24 cellular contexts compared by ENCODE assay signal in the genomic region with DNA sequence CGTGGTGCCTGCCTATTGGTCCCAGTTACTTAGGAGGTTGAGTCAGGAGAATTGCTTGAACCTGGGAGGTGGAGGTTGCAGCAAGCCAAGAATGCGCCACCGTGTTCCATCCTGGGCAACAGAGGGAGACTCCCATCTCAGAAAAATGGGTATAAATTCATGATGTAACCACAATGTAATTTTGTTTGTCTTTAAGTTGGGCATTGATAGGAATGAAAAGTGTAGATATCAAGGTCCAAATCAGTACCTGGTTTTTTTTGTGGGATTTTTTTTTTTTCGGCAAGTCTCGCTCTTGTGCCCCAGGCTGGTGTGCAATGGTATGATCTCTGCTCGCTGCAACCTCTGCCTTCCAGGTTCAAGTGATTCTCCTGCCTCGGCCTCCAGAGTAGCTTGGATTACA. TPM values are rescaled to one million over a fixed set of nuclear protein-coding genes. Genes with fewer than 3 reads are reported as not detected.
DNase-seq lines count a peak whose midpoint lies in the region; ATAC-seq and TF ChIP-seq lines count a peak whose summit lies in the region.
"Had no signal": no experiment of that assay in that cellular context is flagged by ENCODE, and none has a peak within 500 bp of the region (broad histone marks: within the 10 kb centered on the region; RNA-seq: fewer than 3 reads in every experiment).

No MANE protein-coding gene starts in this region.

- H3K27ac Mint-ChIP-seq in activated naive CD4-positive, alpha-beta T cell treated with anti-CD3 and anti-CD28 coated beads, Interleukin-2, amount 50 U/mL, for 24 hours: peak overlapping the region; percentile 30
- H3K27ac Mint-ChIP-seq in activated naive CD4-positive, alpha-beta T cell treated with anti-CD3 and anti-CD28 coated beads, Interleukin-2, amount 10 ng/mL, durations not matched to agents 7 days and 5 days: no peak overlapping the region
- H3K27ac Mint-ChIP-seq in activated T-helper 17 cell treated with anti-CD3 and anti-CD28 coated beads, Interleukin-2, amount 50 U/mL, for 72 hours: peak overlapping the region; percentile 73
- H3K27ac Mint-ChIP-seq in osteocyte (ENCODE audit: unreplicated experiment): peak overlapping the region; percentile 27
- H3K27ac Mint-ChIP-seq in CD4-positive, alpha-beta memory T cell: peak overlapping the region in 1 of 7 donors; percentile 15

- ATAC-seq in activated T-helper 17 cell treated with anti-CD3 and anti-CD28 coated beads, Interleukin-2, amount 50 U/mL, for 72 hours (replicated peaks): no peak
- ATAC-seq: activated CD4-positive, CD25-positive, alpha-beta regulatory T cell treated with anti-CD3 and anti-CD28 coated beads, Interleukin-2, amount 50 U/mL, for 24 hours; esophagus mucosa; gastrocnemius medialis; left ventricle myocardium superior; Right ventricle myocardium inferior had no signal

- no peaks in the 10 kb centered on the region for H3K27me3 ChIP-seq in CD4-positive, alpha-beta memory T cell (ENCODE audit: insufficient read depth, low read length)
- H3K27me3 ChIP-seq: gastrocnemius medialis had no signal

- no peak for DNase-seq in activated naive CD4-positive, alpha-beta T cell treated with anti-CD3 and anti-CD28 coated beads, Interleukin-2, amount 10 ng/mL, durations not matched to agents 7 days and 5 days
- DNase-seq in osteocyte (ENCODE audit: extremely low spot score, unreplicated experiment): no peak
- DNase-seq in NCI-H1436 treated with DMSO at 0.1 percent for 48 hours (lab: John Stamatoyannopoulos, UW): no peak
- no peak for DNase-seq in CD4-positive, alpha-beta memory T cell
- DNase-seq in occipital lobe (lab: John Stamatoyannopoulos, UW): no peak
- DNase-seq: activated naive CD4-positive, alpha-beta T cell treated with anti-CD3 and anti-CD28 coated beads, Interleukin-2, amount 50 U/mL, for 16 hours; DMS 273 treated with DMSO at 0.1 percent for 48 hours; effector CD8-positive, alpha-beta T cell; gastrocnemius medialis; GDM1; hippocampal formation; left ventricle myocardium superior; NCI-H1694 treated with DMSO at 0.1 percent for 48 hours; NCI-H748 treated with DMSO at 0.1 percent for 48 hours; stimulated activated CD4-positive, alpha-beta T cell treated with anti-CD3 and anti-CD28 coated beads, Interleukin-1b, Interleukin-23, amount 100 ng/mL, for 48 hours had no signal

- no peaks in the 10 kb centered on the region for H3K27me3 Mint-ChIP-seq in activated naive CD4-positive, alpha-beta T cell treated with anti-CD3 and anti-CD28 coated beads, Interleukin-2, amount 50 U/mL, for 24 hours
- no peaks in the 10 kb centered on the region for H3K27me3 Mint-ChIP-seq in activated naive CD4-positive, alpha-beta T cell treated with anti-CD3 and anti-CD28 coated beads, Interleukin-2, amount 10 ng/mL, durations not matched to agents 7 days and 5 days
- no peaks in the 10 kb centered on the region for H3K27me3 Mint-ChIP-seq in activated T-helper 17 cell treated with anti-CD3 and anti-CD28 coated beads, Interleukin-2, amount 50 U/mL, for 72 hours
- no peaks in the 10 kb centered on the region for H3K27me3 Mint-ChIP-seq in osteocyte (ENCODE audit: unreplicated experiment)
- H3K27me3 Mint-ChIP-seq in CD4-positive, alpha-beta memory T cell: no peaks in the 10 kb centered on the region

- intact Hi-C loops in CD4-positive, alpha-beta memory T cell (cut with micrococcal nuclease): no loop called here

- TF ChIP-seq CTCF in HEK293 (tag by site-specific recombination; IDR thresholded peaks at IDR 0.05): no peak
- TF ChIP-seq CTCF in osteocyte (IDR thresholded peaks at IDR 0.05): no peak

- no peak overlapping the region for H3K4me3 ChIP-seq in HEK293 (ENCODE audit: low read depth, low read length)
- H3K4me3 ChIP-seq in CD4-positive, alpha-beta memory T cell (ENCODE audit: low read length in 2 of 2): no peak overlapping the region
- H3K4me3 ChIP-seq: gastrocnemius medialis, HAP-1, prostate gland had no signal

- H3K27ac ChIP-seq in HEK293 (ENCODE audit: extremely low read depth, low read depth, low read length): no peak overlapping the region
- no peak overlapping the region for H3K27ac ChIP-seq in CD4-positive, alpha-beta memory T cell (ENCODE audit: low read depth, low read length)
- H3K27ac ChIP-seq: gastrocnemius medialis, prostate gland had no signal

- CTCF ChIA-PET in activated naive CD4-positive, alpha-beta T cell treated with anti-CD3 and anti-CD28 coated beads, Interleukin-2, amount 10 ng/mL, durations not matched to agents 7 days and 5 days (lab: Charles Lee): no interaction called here
- CTCF ChIA-PET in HEK293 (lab: Yijun Ruan, JAX): no interaction called here
- CTCF ChIA-PET in CD4-positive, alpha-beta memory T cell (lab: Charles Lee; ENCODE audit: partially characterized antibody): no interaction called here

- H3K4me3 Mint-ChIP-seq in activated naive CD4-positive, alpha-beta T cell treated with anti-CD3 and anti-CD28 coated beads, Interleukin-2, amount 50 U/mL, for 24 hours: peak overlapping the region; percentile 57
- no peak overlapping the region for H3K4me3 Mint-ChIP-seq in activated naive CD4-positive, alpha-beta T cell treated with anti-CD3 and anti-CD28 coated beads, Interleukin-2, amount 10 ng/mL, durations not matched to agents 7 days and 5 days
- H3K4me3 Mint-ChIP-seq in activated T-helper 17 cell treated with anti-CD3 and anti-CD28 coated beads, Interleukin-2, amount 50 U/mL, for 72 hours: peak overlapping the region; percentile 48
- no peak overlapping the region for H3K4me3 Mint-ChIP-seq in osteocyte (ENCODE audit: unreplicated experiment)
- no peak overlapping the region for H3K4me3 Mint-ChIP-seq in CD4-positive, alpha-beta memory T cell
- H3K4me3 Mint-ChIP-seq: CD14-positive monocyte had no signal

- H3K4me1 ChIP-seq in HEK293 (ENCODE audit: control insufficient read depth, insufficient read depth, low read length): no peaks in the 10 kb centered on the region
- H3K4me1 ChIP-seq in CD4-positive, alpha-beta memory T cell (ENCODE audit: insufficient read depth, low read length): peaks cover 74% of the 10 kb centered on the region

- no peaks in the 10 kb centered on the region for H3K9me3 ChIP-seq in HEK293 (ENCODE audit: control insufficient read depth, insufficient read depth, low read depth, low read length)
- H3K9me3 ChIP-seq in CD4-positive, alpha-beta memory T cell (ENCODE audit: control insufficient read depth in 1 of 2, low read length in 2 of 2): no peaks in the 10 kb centered on the region
- H3K9me3 ChIP-seq: gastrocnemius medialis, HAP-1, prostate gland had no signal

- no peaks in the 10 kb centered on the region for H3K9me3 Mint-ChIP-seq in activated naive CD4-positive, alpha-beta T cell treated with anti-CD3 and anti-CD28 coated beads, Interleukin-2, amount 50 U/mL, for 24 hours
- H3K9me3 Mint-ChIP-seq in activated naive CD4-positive, alpha-beta T cell treated with anti-CD3 and anti-CD28 coated beads, Interleukin-2, amount 10 ng/mL, durations not matched to agents 7 days and 5 days: no peaks in the 10 kb centered on the region
- H3K9me3 Mint-ChIP-seq in activated T-helper 17 cell treated with anti-CD3 and anti-CD28 coated beads, Interleukin-2, amount 50 U/mL, for 72 hours: no peaks in the 10 kb centered on the region
- no peaks in the 10 kb centered on the region for H3K9me3 Mint-ChIP-seq in osteocyte (ENCODE audit: unreplicated experiment)
- H3K9me3 Mint-ChIP-seq in CD4-positive, alpha-beta memory T cell: no peaks in the 10 kb centered on the region

- H3K36me3 Mint-ChIP-seq in activated naive CD4-positive, alpha-beta T cell treated with anti-CD3 and anti-CD28 coated beads, Interleukin-2, amount 50 U/mL, for 24 hours: peaks cover 47% of the 10 kb centered on the region
- peaks cover 69% of the 10 kb centered on the region for H3K36me3 Mint-ChIP-seq in activated naive CD4-positive, alpha-beta T cell treated with anti-CD3 and anti-CD28 coated beads, Interleukin-2, amount 10 ng/mL, durations not matched to agents 7 days and 5 days
- H3K36me3 Mint-ChIP-seq in activated T-helper 17 cell treated with anti-CD3 and anti-CD28 coated beads, Interleukin-2, amount 50 U/mL, for 72 hours (ENCODE audit: low read depth): peaks cover 100% of the 10 kb centered on the region
- H3K36me3 Mint-ChIP-seq in osteocyte (ENCODE audit: unreplicated experiment): peaks cover 62% of the 10 kb centered on the region
- peaks cover 58 to 86% of the 10 kb centered on the region in 2 donors for H3K36me3 Mint-ChIP-seq in CD4-positive, alpha-beta memory T cell

- peaks cover 87 to 100% of the 10 kb centered on the region in 2 experiments for H3K36me3 ChIP-seq in HEK293 (ENCODE audit: control insufficient read depth in 2 of 2, insufficient read depth in 1 of 2, low read length in 2 of 2)
- peaks cover 64% of the 10 kb centered on the region for H3K36me3 ChIP-seq in CD4-positive, alpha-beta memory T cell (ENCODE audit: insufficient read depth, low read length)

- POLR2A ChIA-PET in HEK293 (lab: Yijun Ruan, JAX): no interaction called here
- POLR2A ChIA-PET in CD4-positive, alpha-beta memory T cell (lab: Charles Lee; ENCODE audit: partially characterized antibody): no interaction called here

- peaks cover 67% of the 10 kb centered on the region for H3K4me1 Mint-ChIP-seq in activated naive CD4-positive, alpha-beta T cell treated with anti-CD3 and anti-CD28 coated beads, Interleukin-2, amount 50 U/mL, for 24 hours
- peaks cover 53% of the 10 kb centered on the region for H3K4me1 Mint-ChIP-seq in activated naive CD4-positive, alpha-beta T cell treated with anti-CD3 and anti-CD28 coated beads, Interleukin-2, amount 10 ng/mL, durations not matched to agents 7 days and 5 days
- peaks cover 43% of the 10 kb centered on the region for H3K4me1 Mint-ChIP-seq in activated T-helper 17 cell treated with anti-CD3 and anti-CD28 coated beads, Interleukin-2, amount 50 U/mL, for 72 hours
- peaks cover 47% of the 10 kb centered on the region for H3K4me1 Mint-ChIP-seq in osteocyte (ENCODE audit: unreplicated experiment)
- H3K4me1 Mint-ChIP-seq in CD4-positive, alpha-beta memory T cell: peaks cover 38 to 80% (median 61%) of the 10 kb centered on the region in 4 donors

TF ChIP-seq in HEK293, 187 proteins besides CTCF, POLR2A, EP300 and RAD21 (continues in another document):
- TF ChIP-seq ZNF776 (tag by site-specific recombination; IDR thresholded peaks at IDR 0.05; ENCODE audit: borderline replicate concordance): no peak

RNA-seq across cellular contexts. Expression of gene NPM1, which starts 7.4 kb away (rescaled TPM):
- 1,000 to 10,000 TPM; 1,980 to 2,963 TPM for total RNA-seq in activated T-helper 17 cell treated with anti-CD3 and anti-CD28 coated beads, Interleukin-2, amount 50 U/mL, for 72 hours
- total RNA-seq in osteocyte: 1,157 and 1,175 TPM in 2 replicates
- 100 to 1,000 TPM; 857 to 892 TPM for total RNA-seq in CD4-positive, alpha-beta memory T cell
- polyA plus RNA-seq in CD4-positive, alpha-beta memory T cell: 100 to 1,000 TPM; 595 to 777 TPM
- total RNA-seq in occipital lobe: 412 TPM

RNA-seq across cellular contexts. Expression of gene FGF18, which starts 24.4 kb away (rescaled TPM):
- under 1 TPM; 0.19 to 0.21 TPM for total RNA-seq in activated T-helper 17 cell treated with anti-CD3 and anti-CD28 coated beads, Interleukin-2, amount 50 U/mL, for 72 hours
- total RNA-seq in osteocyte (5.9 and 6.0 TPM in 2 replicates), occipital lobe (0.62 TPM)
- total RNA-seq in CD4-positive, alpha-beta memory T cell: under 1 TPM; 0.17 to 0.32 TPM
- polyA plus RNA-seq in CD4-positive, alpha-beta memory T cell: under 1 TPM in 1 of 2 donors, not detected in 1; 0.09 TPM
- polyA plus RNA-seq: CD14-positive monocyte had no signal

Comparison
In these comparisons a context has a peak if more than half of its experiments do, and no peak if none do; other contexts are left out.
1. H3K4me3 Mint-ChIP-seq: peak in activated naive CD4-positive, alpha-beta T cell treated with anti-CD3 and anti-CD28 coated beads, Interleukin-2, amount 50 U/mL, for 24 hours (single experiment) and activated T-helper 17 cell treated with anti-CD3 and anti-CD28 coated beads, Interleukin-2, amount 50 U/mL, for 72 hours (single experiment); none in activated naive CD4-positive, alpha-beta T cell treated with anti-CD3 and anti-CD28 coated beads, Interleukin-2, amount 10 ng/mL, durations not matched to agents 7 days and 5 days (single experiment), osteocyte (single experiment) and CD4-positive, alpha-beta memory T cell (0 of 8).